In genomic region chr3:62556121-62556520, GRCh38 we compare ENCODE assay signal across 31 cellular contexts.
"Had no signal": no experiment of that assay in that cellular context is flagged by ENCODE, and none has a peak within 500 bp of the region (broad histone marks: within the 10 kb centered on the region; RNA-seq: fewer than 3 reads in every experiment).

No MANE protein-coding gene starts in this region.

- H3K4me3 Mint-ChIP-seq: activated CD4-positive, alpha-beta memory T cell treated with anti-CD3 and anti-CD28 coated beads, Interleukin-2, amount 10 ng/mL, durations not matched to agents 7 days and 5 days; activated CD4-positive, alpha-beta T cell treated with anti-CD3 and anti-CD28 coated beads, Interleukin-2, amount 10 ng/mL, durations not matched to agents 7 days and 5 days; activated naive CD4-positive, alpha-beta T cell treated with anti-CD3 and anti-CD28 coated beads, Interleukin-2, amount 10 ng/mL, durations not matched to agents 7 days and 5 days; activated naive CD8-positive, alpha-beta T cell treated with anti-CD3 and anti-CD28 coated beads, Interleukin-2, amount 10 ng/mL, durations not matched to agents 7 days and 5 days; activated T-cell treated with anti-CD3 and anti-CD28 coated beads, Interleukin-2, amount 50 U/mL, for 24 hours; activated T-cell treated with anti-CD3 and anti-CD28 coated beads, Interleukin-2, amount 50 U/mL, for 72 hours; brain; T-helper 17 cell; T-helper 2 cell treated with Interferon-gamma antibody and Interleukin-4, amounts not matched to agents 5 μg/mL and 100 μg/mL, for 36 hours had no signal

- H3K36me3 ChIP-seq: ascending aorta, breast epithelium, colonic mucosa, gastrocnemius medialis, heart left ventricle had no signal

- H3K4me1 ChIP-seq: ascending aorta, breast epithelium, colonic mucosa, foreskin keratinocyte, gastrocnemius medialis, heart left ventricle had no signal

- H3K27ac Mint-ChIP-seq: activated CD4-positive, alpha-beta memory T cell treated with anti-CD3 and anti-CD28 coated beads, Interleukin-2, amount 10 ng/mL, durations not matched to agents 7 days and 5 days; activated CD4-positive, alpha-beta T cell treated with anti-CD3 and anti-CD28 coated beads, Interleukin-2, amount 10 ng/mL, durations not matched to agents 7 days and 5 days; activated naive CD4-positive, alpha-beta T cell treated with anti-CD3 and anti-CD28 coated beads, Interleukin-2, amount 10 ng/mL, durations not matched to agents 7 days and 5 days; activated naive CD4-positive, alpha-beta T cell treated with anti-CD3 and anti-CD28 coated beads, Interleukin-2, amount 50 U/mL, for 72 hours; activated naive CD8-positive, alpha-beta T cell treated with anti-CD3 and anti-CD28 coated beads, Interleukin-2, amount 10 ng/mL, durations not matched to agents 7 days and 5 days; activated T-cell treated with anti-CD3 and anti-CD28 coated beads, Interleukin-2, amount 50 U/mL, for 24 hours; activated T-cell treated with anti-CD3 and anti-CD28 coated beads, Interleukin-2, amount 50 U/mL, for 72 hours; T-helper 17 cell; T-helper 2 cell treated with Interferon-gamma antibody and Interleukin-4, amounts not matched to agents 5 μg/mL and 100 μg/mL, for 36 hours had no signal

- DNase-seq: activated CD4-positive, alpha-beta memory T cell treated with anti-CD3 and anti-CD28 coated beads, Interleukin-2, amount 10 ng/mL, durations not matched to agents 7 days and 5 days; activated CD4-positive, alpha-beta T cell treated with anti-CD3 and anti-CD28 coated beads for 1 hour; activated CD4-positive, alpha-beta T cell treated with anti-CD3 and anti-CD28 coated beads for 4 hours; activated CD4-positive, alpha-beta T cell treated with anti-CD3 and anti-CD28 coated beads, Interleukin-2, amount 10 ng/mL, durations not matched to agents 7 days and 5 days; activated CD4-positive, alpha-beta T cell treated with anti-CD3 and anti-CD28 coated beads, Interleukin-2, amount 50 U/mL, for 4 hours; activated CD8-positive, alpha-beta memory T cell treated with anti-CD3 and anti-CD28 coated beads, Interleukin-2, amount 50 U/mL, for 48 hours; activated gamma-delta T cell; activated naive CD4-positive, alpha-beta T cell; activated naive CD4-positive, alpha-beta T cell treated with anti-CD3 and anti-CD28 coated beads, Interleukin-2, amount 10 ng/mL, durations not matched to agents 7 days and 5 days; activated naive CD8-positive, alpha-beta T cell treated with anti-CD3 and anti-CD28 coated beads, Interleukin-2, amount 10 ng/mL, durations not matched to agents 7 days and 5 days; activated T-cell treated with anti-CD3 and anti-CD28 coated beads for 4 hours; activated T-cell treated with anti-CD3 and anti-CD28 coated beads, Interleukin-2, amount 50 U/mL, for 24 hours; activated T-cell treated with anti-CD3 and anti-CD28 coated beads, Interleukin-2, amount 50 U/mL, for 72 hours; central memory CD4-positive, alpha-beta T cell; cerebellar nuclear complex; colonic mucosa; effector CD8-positive, alpha-beta T cell; foreskin keratinocyte; gastrocnemius medialis; glutamatergic neuron; heart left ventricle; T-helper 1 cell; T-helper 17 cell; T1000 had no signal

- ATAC-seq: activated naive CD4-positive, alpha-beta T cell treated with anti-CD3 and anti-CD28 coated beads, Interleukin-2, amount 50 U/mL, for 72 hours; activated T-cell treated with anti-CD3 and anti-CD28 coated beads, Interleukin-2, amount 50 U/mL, for 72 hours; esophagus mucosa; foreskin keratinocyte; gastrocnemius medialis; heart left ventricle; T-helper 17 cell had no signal

- H3K27ac ChIP-seq: ascending aorta, breast epithelium, cardiac muscle cell, colonic mucosa, foreskin keratinocyte, gastrocnemius medialis, heart left ventricle had no signal

- H3K36me3 Mint-ChIP-seq: activated naive CD4-positive, alpha-beta T cell treated with anti-CD3 and anti-CD28 coated beads, Interleukin-2, amount 10 ng/mL, durations not matched to agents 7 days and 5 days; activated naive CD4-positive, alpha-beta T cell treated with anti-CD3 and anti-CD28 coated beads, Interleukin-2, amount 50 U/mL, for 72 hours; activated naive CD8-positive, alpha-beta T cell treated with anti-CD3 and anti-CD28 coated beads, Interleukin-2, amount 10 ng/mL, durations not matched to agents 7 days and 5 days had no signal

- H3K27me3 ChIP-seq: ascending aorta, breast epithelium, cardiac muscle cell, colonic mucosa, foreskin keratinocyte, gastrocnemius medialis, heart left ventricle had no signal

- H3K9me3 Mint-ChIP-seq: activated CD4-positive, alpha-beta memory T cell treated with anti-CD3 and anti-CD28 coated beads, Interleukin-2, amount 10 ng/mL, durations not matched to agents 7 days and 5 days; activated CD4-positive, alpha-beta T cell treated with anti-CD3 and anti-CD28 coated beads, Interleukin-2, amount 10 ng/mL, durations not matched to agents 7 days and 5 days; activated naive CD4-positive, alpha-beta T cell treated with anti-CD3 and anti-CD28 coated beads, Interleukin-2, amount 10 ng/mL, durations not matched to agents 7 days and 5 days; activated naive CD4-positive, alpha-beta T cell treated with anti-CD3 and anti-CD28 coated beads, Interleukin-2, amount 50 U/mL, for 72 hours; activated naive CD8-positive, alpha-beta T cell treated with anti-CD3 and anti-CD28 coated beads, Interleukin-2, amount 10 ng/mL, durations not matched to agents 7 days and 5 days; activated T-cell treated with anti-CD3 and anti-CD28 coated beads, Interleukin-2, amount 50 U/mL, for 24 hours; activated T-cell treated with anti-CD3 and anti-CD28 coated beads, Interleukin-2, amount 50 U/mL, for 72 hours; brain; T-helper 2 cell treated with Interferon-gamma antibody and Interleukin-4, amounts not matched to agents 5 μg/mL and 100 μg/mL, for 36 hours had no signal

- H3K9me3 ChIP-seq: ascending aorta, breast epithelium, colonic mucosa, gastrocnemius medialis, heart left ventricle had no signal

- H3K4me1 Mint-ChIP-seq: activated CD4-positive, alpha-beta memory T cell treated with anti-CD3 and anti-CD28 coated beads, Interleukin-2, amount 10 ng/mL, durations not matched to agents 7 days and 5 days; activated CD4-positive, alpha-beta T cell treated with anti-CD3 and anti-CD28 coated beads, Interleukin-2, amount 10 ng/mL, durations not matched to agents 7 days and 5 days; activated naive CD4-positive, alpha-beta T cell treated with anti-CD3 and anti-CD28 coated beads, Interleukin-2, amount 10 ng/mL, durations not matched to agents 7 days and 5 days; activated naive CD8-positive, alpha-beta T cell treated with anti-CD3 and anti-CD28 coated beads, Interleukin-2, amount 10 ng/mL, durations not matched to agents 7 days and 5 days; T-helper 17 cell had no signal

- H3K27me3 Mint-ChIP-seq: activated CD4-positive, alpha-beta memory T cell treated with anti-CD3 and anti-CD28 coated beads, Interleukin-2, amount 10 ng/mL, durations not matched to agents 7 days and 5 days; T-helper 17 cell had no signal

- H3K4me3 ChIP-seq: ascending aorta, breast epithelium, cardiac muscle cell, colonic mucosa, gastrocnemius medialis, heart left ventricle had no signal
